24 cellular contexts compared by ENCODE assay signal in genomic region chr7:36188923-36189322, GRCh38.
"Had no signal": no experiment of that assay in that cellular context is flagged by ENCODE, and none has a peak within 500 bp of the region (broad histone marks: within the 10 kb centered on the region; RNA-seq: fewer than 3 reads in every experiment).

No MANE protein-coding gene starts in this region.

- H3K4me1 ChIP-seq: prostate gland had no signal

- H3K4me3 Mint-ChIP-seq: activated naive CD8-positive, alpha-beta T cell; activated T-cell treated with anti-CD3 and anti-CD28 coated beads, Interleukin-2, amount 50 U/mL, for 24 hours; activated T-helper 17 cell treated with anti-CD3 and anti-CD28 coated beads, Interleukin-2, amount 50 U/mL, for 72 hours; naive thymus-derived CD4-positive, alpha-beta T cell had no signal

- H3K36me3 ChIP-seq: heart right ventricle, left lung, ovary, prostate gland, right atrium auricular region, spleen, stomach, suprapubic skin, tibial nerve had no signal

- H3K9me3 Mint-ChIP-seq: activated T-cell treated with anti-CD3 and anti-CD28 coated beads, Interleukin-2, amount 50 U/mL, for 24 hours; activated T-helper 17 cell treated with anti-CD3 and anti-CD28 coated beads, Interleukin-2, amount 50 U/mL, for 72 hours had no signal

- H3K4me3 ChIP-seq: coronary artery, heart right ventricle, left lung, lung, ovary, prostate gland, right atrium auricular region, spleen, stomach, suprapubic skin, tibial nerve had no signal

- H3K27me3 ChIP-seq: heart right ventricle, left lung, ovary, right atrium auricular region, spleen, stomach, suprapubic skin, tibial nerve had no signal

- ATAC-seq: activated T-helper 17 cell treated with anti-CD3 and anti-CD28 coated beads, Interleukin-2, amount 50 U/mL, for 72 hours; heart right ventricle; left lung; naive thymus-derived CD4-positive, alpha-beta T cell had no signal

- H3K36me3 Mint-ChIP-seq: activated naive CD8-positive, alpha-beta T cell had no signal

- H3K9me3 ChIP-seq: heart right ventricle, left lung, ovary, prostate gland, right atrium auricular region, spleen, stomach, suprapubic skin, tibial nerve had no signal

- DNase-seq: activated CD4-positive, alpha-beta T cell treated with anti-CD3 and anti-CD28 coated beads for 1 hour; activated CD8-positive, alpha-beta memory T cell treated with anti-CD3 and anti-CD28 coated beads for 24 hours; activated CD8-positive, alpha-beta memory T cell treated with anti-CD3 and anti-CD28 coated beads, Interleukin-2, amount 50 U/mL, for 4 hours; activated naive CD4-positive, alpha-beta T cell; activated T-cell treated with anti-CD3 and anti-CD28 coated beads, Interleukin-2, amount 50 U/mL, for 24 hours; amniotic stem cell; cerebellar nuclear complex; heart right ventricle; kidney; left lung; naive thymus-derived CD4-positive, alpha-beta T cell; ovary; spleen; stimulated activated CD4-positive, alpha-beta T cell treated with anti-CD3 and anti-CD28 coated beads, Interleukin-4, amount 100 ng/mL, for 24 hours; stomach; T-helper 1 cell had no signal

- H3K27ac Mint-ChIP-seq: activated naive CD8-positive, alpha-beta T cell; activated T-helper 17 cell treated with anti-CD3 and anti-CD28 coated beads, Interleukin-2, amount 50 U/mL, for 72 hours had no signal

- H3K27me3 Mint-ChIP-seq: activated naive CD8-positive, alpha-beta T cell; activated T-cell treated with anti-CD3 and anti-CD28 coated beads, Interleukin-2, amount 50 U/mL, for 24 hours; activated T-helper 17 cell treated with anti-CD3 and anti-CD28 coated beads, Interleukin-2, amount 50 U/mL, for 72 hours had no signal
